In the genomic region with DNA sequence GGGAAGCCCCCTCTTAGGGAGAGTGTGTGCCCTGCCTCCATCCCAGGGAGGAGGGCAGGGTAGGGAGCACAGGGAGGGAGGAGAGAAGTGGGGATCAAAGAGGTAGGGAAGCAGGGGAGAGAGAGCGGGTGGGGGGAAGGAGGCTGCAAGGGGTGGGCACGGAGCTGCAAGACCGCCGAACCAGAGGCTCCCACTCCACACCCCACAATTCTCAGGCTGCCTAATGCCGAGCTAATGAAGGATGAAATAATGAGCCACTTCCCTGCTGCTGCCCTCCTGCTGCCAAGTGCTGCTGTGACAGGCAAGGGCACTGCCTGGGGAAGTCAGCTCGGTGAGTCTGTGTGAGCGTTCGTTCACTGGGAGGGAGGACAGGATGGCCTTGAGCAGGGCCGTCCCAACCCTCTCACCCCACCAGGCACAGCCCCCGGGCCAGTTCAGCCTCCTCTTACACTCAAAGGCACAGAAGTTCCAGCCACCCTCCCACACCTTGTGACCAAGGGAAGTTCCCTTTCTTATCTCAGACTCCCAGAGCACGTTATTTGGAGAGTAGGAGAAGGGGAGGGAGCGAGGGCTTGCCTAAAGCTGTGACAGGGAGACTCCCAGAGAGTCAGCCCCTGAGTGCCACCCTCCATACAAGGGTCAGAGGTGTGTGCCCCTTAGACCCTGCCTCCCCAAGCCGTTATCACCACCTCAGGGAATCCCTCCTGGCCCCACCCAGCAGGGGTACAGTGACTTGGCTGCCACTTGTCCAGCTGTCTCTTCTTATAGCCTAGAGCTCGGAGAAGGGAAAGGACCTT, we compare ENCODE assay signal across 9 cellular contexts. TPM values are rescaled to one million over a fixed set of nuclear protein-coding genes. Genes with fewer than 3 reads are reported as not detected.
DNase-seq lines count a peak whose midpoint lies in the region; ATAC-seq and TF ChIP-seq lines count a peak whose summit lies in the region.
"Had no signal": no experiment of that assay in that cellular context is flagged by ENCODE, and none has a peak within 500 bp of the region (broad histone marks: within the 10 kb centered on the region; RNA-seq: fewer than 3 reads in every experiment).

No MANE protein-coding gene starts in this region.

- H3K27ac ChIP-seq in foreskin keratinocyte (no peak overlapping the region), osteoblast (ENCODE audit: low read depth, low read length) (no peak overlapping the region)
- H3K27ac ChIP-seq: SK-N-MC had no signal

- DNase-seq in GM13977 (ENCODE audit: low spot score) (no peak), NT2/D1 (ENCODE audit: low read depth, low spot score) (no peak), foreskin keratinocyte (peak in 1 of 2 donors; percentile 33), osteoblast (ENCODE audit: insufficient read length, low spot score, missing footprints) (peak; percentile 92), GM19240 (ENCODE audit: insufficient read length, low spot score) (no peak), NCI-H1105 (lab: John Stamatoyannopoulos, UW) (no peak), NCI-H446 treated with DMSO at 0.1 percent for 48 hours (lab: John Stamatoyannopoulos, UW) (no peak), superior temporal gyrus (ENCODE audit: extremely low spot score) (no peak)

- H3K36me3 ChIP-seq in NT2/D1 (ENCODE audit: insufficient read depth, insufficient read length, low read length) (no peaks in the 10 kb centered on the region), osteoblast (ENCODE audit: insufficient read depth, low read length) (no peaks in the 10 kb centered on the region)

- ATAC-seq in foreskin keratinocyte = peak; percentile 64

- H3K4me3 ChIP-seq in NT2/D1 (ENCODE audit: insufficient read length, low read depth) (peak overlapping the region; percentile 13), osteoblast (ENCODE audit: insufficient read depth, low read length) (no peak overlapping the region)
- H3K4me3 ChIP-seq: SK-N-MC had no signal

- no peaks in the 10 kb centered on the region for H3K9me3 ChIP-seq in NT2/D1 (ENCODE audit: insufficient read depth, low read length)
- H3K9me3 ChIP-seq in osteoblast (ENCODE audit: low read depth, low read length) = no peaks in the 10 kb centered on the region

- peaks cover 11% of the 10 kb centered on the region for H4K20me1 ChIP-seq in osteoblast (ENCODE audit: insufficient read depth, low read length)

- TF ChIP-seq CTCF in GM13977 (IDR thresholded peaks at IDR 0.05; ENCODE audit: extremely low read depth, insufficient read depth, missing control alignments) = peak; percentile 7
- TF ChIP-seq CTCF in foreskin keratinocyte (conservative IDR thresholded peaks at IDR 0.05) = peak; percentile 43
- TF ChIP-seq CTCF in osteoblast (IDR thresholded peaks at IDR 0.05; ENCODE audit: extremely low read depth, low read depth, low read length) = no peak

- H3K9ac ChIP-seq in NT2/D1 (ENCODE audit: insufficient read length, low read depth) = peak overlapping the region; percentile 62

- peak overlapping the region; percentile 13 for H3K4me2 ChIP-seq in osteoblast (ENCODE audit: insufficient read depth, low read length)

- no peaks in the 10 kb centered on the region for H3K79me2 ChIP-seq in osteoblast (ENCODE audit: insufficient read depth, low read length)

- H3K4me1 ChIP-seq in NT2/D1 (ENCODE audit: insufficient read depth, insufficient read length) = peaks cover 25% of the 10 kb centered on the region
- H3K4me1 ChIP-seq in foreskin keratinocyte = no peaks in the 10 kb centered on the region
- H3K4me1 ChIP-seq in osteoblast (ENCODE audit: insufficient read depth, low read length) = peaks cover 12% of the 10 kb centered on the region

- H2AFZ ChIP-seq in osteoblast (ENCODE audit: low read length) = no peak overlapping the region

- H3K27me3 ChIP-seq in NT2/D1 (ENCODE audit: insufficient read depth, insufficient read length) = no peaks in the 10 kb centered on the region
- H3K27me3 ChIP-seq in foreskin keratinocyte = peaks cover 3% of the 10 kb centered on the region
- H3K27me3 ChIP-seq in osteoblast (ENCODE audit: insufficient read depth, low read length) = no peaks in the 10 kb centered on the region

- in situ Hi-C loops in GM13977 (cut with MboI; ENCODE audit: low pct_unique_long_range_greater_than_20kb, low sequenced_read_pairs, unreplicated experiment) = no loop called here

RNA-seq across cellular contexts. Expression of a gene that starts 12.4 kb away (rescaled TPM):
- total RNA-seq in foreskin keratinocyte = 7.8 and 8.4 TPM in 2 replicates
- polyA plus RNA-seq in foreskin keratinocyte = 9.1 and 9.7 TPM in 2 replicates
- total RNA-seq in osteoblast = 13.8 and 15.0 TPM in 2 replicates

RNA-seq across cellular contexts. Expression of a gene that starts 16.1 kb away (rescaled TPM):
- total RNA-seq in foreskin keratinocyte = 0.37 and 0.53 TPM in 2 replicates
- 0.07 and 0.12 TPM in 2 replicates for polyA plus RNA-seq in foreskin keratinocyte
- total RNA-seq in osteoblast = 8.0 and 8.7 TPM in 2 replicates

RNA-seq across cellular contexts. Expression of a gene that starts 21.6 kb away (rescaled TPM):
- total RNA-seq in foreskin keratinocyte = 70.1 and 73.6 TPM in 2 replicates
- polyA plus RNA-seq in foreskin keratinocyte = 24.8 and 30.2 TPM in 2 replicates
- total RNA-seq in osteoblast = 54.2 and 58.3 TPM in 2 replicates

RNA-seq across cellular contexts. Expression of a gene that starts 54.5 kb away (rescaled TPM):
- total RNA-seq in foreskin keratinocyte (9.2 and 9.8 TPM in 2 replicates), osteoblast (23.9 and 28.2 TPM in 2 replicates)
- 11.0 and 11.3 TPM in 2 replicates for polyA plus RNA-seq in foreskin keratinocyte
